6 cellular contexts compared by ENCODE assay signal in genomic region chr21:7774219-7774618, GRCh38.
DNase-seq lines count a peak whose midpoint lies in the region; ATAC-seq, FAIRE-seq and TF ChIP-seq lines count a peak whose summit lies in the region.
"Not testable (repeated sequence)": the region's sequence is repeated elsewhere in the genome, so short reads cannot be mapped to it uniquely, and the experiment has no call there.

No MANE protein-coding gene starts in this region.

- not testable (repeated sequence) for DNase-seq in GM23338 (ENCODE audit: low spot score); HCT116 (ENCODE audit: low read depth, low spot score); WTC11 (ENCODE audit: low spot score); K562 (ENCODE audit: extremely low read depth in 1 of 4, low spot score in 3 of 4); left lobe of liver (ENCODE audit: low spot score); HepG2 (ENCODE audit: low spot score)

- H3K27ac Mint-ChIP-seq in GM23338, WTC11: not testable (repeated sequence)

- H3K9me1 ChIP-seq in K562 (ENCODE audit: control insufficient read depth, insufficient read depth, low read length), result not testable (repeated sequence)

- TF ChIP-seq RAD21 in HCT116 (IDR thresholded peaks at IDR 0.05; ENCODE audit: low read depth); K562 (CRISPR knock-in tag; conservative IDR thresholded peaks at IDR 0.05 in 1 of 2, IDR thresholded peaks at IDR 0.05 in 1 of 2); HepG2 (CRISPR knock-in tag; IDR thresholded peaks at IDR 0.05): not testable (repeated sequence)

- H3K9me2 ChIP-seq in GM23338 (ENCODE audit: insufficient read depth); HCT116 (ENCODE audit: insufficient read depth): not testable (repeated sequence)

- not testable (repeated sequence) for H3K4me1 Mint-ChIP-seq in GM23338, WTC11

- intact Hi-C loops in HCT116 (cut with micrococcal nuclease); K562 (cut with micrococcal nuclease); HepG2 (cut with micrococcal nuclease; ENCODE audit: unreplicated experiment): not testable (repeated sequence)

- RAD21 ChIA-PET in HCT116 (lab: Charles Lee; ENCODE audit: low non-redundant PET in 1 of 2, low total read pairs in 2 of 2, uncharacterized antibody in 2 of 2, unreplicated experiment in 2 of 2), result not testable (repeated sequence)

- H3K27ac ChIP-seq in GM23338 (ENCODE audit: low read depth); HCT116 (ENCODE audit: low read depth, low read length); K562 (ENCODE audit: extremely low read depth, low read depth, low read length); HepG2 (ENCODE audit: extremely low read length, insufficient read depth, low read length): not testable (repeated sequence)

- not testable (repeated sequence) for H3K9ac ChIP-seq in HCT116 (ENCODE audit: low read length); K562 (ENCODE audit: insufficient read depth in 1 of 2, low read depth in 2 of 2, low read length in 2 of 2); HepG2 (ENCODE audit: insufficient read depth, low read depth, low read length)

- peak; percentile 84 for ATAC-seq in GM23338
- peak; percentile 68; the same call in 1 of the 2 replicates for ATAC-seq in HCT116
- peak; percentile 88 for ATAC-seq in WTC11
- peak; percentile 78 for ATAC-seq in K562
- ATAC-seq in left lobe of liver, result peak; percentile 23
- ATAC-seq in HepG2, result peak; percentile 67

- H3K27me3 ChIP-seq in GM23338 (ENCODE audit: insufficient read depth); HCT116 (ENCODE audit: insufficient read depth, low read length); K562 (ENCODE audit: control insufficient read depth in 2 of 2, insufficient read depth in 2 of 2, low read length in 2 of 2); HepG2 (ENCODE audit: control insufficient read depth in 1 of 2, insufficient read depth in 2 of 2, low read length in 2 of 2): not testable (repeated sequence)

- not testable (repeated sequence) for H3K4me3 Mint-ChIP-seq in GM23338, WTC11

- H3K27me3 Mint-ChIP-seq in GM23338 (ENCODE audit: insufficient read depth, low read depth, poor library complexity); WTC11 (ENCODE audit: low read depth): not testable (repeated sequence)

- CTCF ChIA-PET in HCT116 (lab: Charles Lee); WTC11 (lab: Charles Lee); K562 (lab: Yijun Ruan, JAX; ENCODE audit: low intra/inter-chr PET ratio); HepG2 (lab: Yijun Ruan, JAX; ENCODE audit: low intra/inter-chr PET ratio, low total read pairs): not testable (repeated sequence)

- FAIRE-seq in K562 (lab: Jason Lieb, UNC); HepG2 (lab: Jason Lieb, UNC): not testable (repeated sequence)

- H2AFZ ChIP-seq in GM23338; HCT116 (ENCODE audit: low read depth, low read length, poor library complexity, severe bottlenecking); K562 (ENCODE audit: low read depth, low read length); HepG2 (ENCODE audit: low read length): not testable (repeated sequence)

- not testable (repeated sequence) for H3K36me3 Mint-ChIP-seq in GM23338 (ENCODE audit: low read depth); WTC11

- POLR2A ChIA-PET in HCT116 (lab: Charles Lee); WTC11 (lab: Charles Lee); K562 (lab: Yijun Ruan, JAX); HepG2 (lab: Yijun Ruan, JAX): not testable (repeated sequence)

- H3K9me3 ChIP-seq in HCT116 (ENCODE audit: control insufficient read depth in 1 of 2, insufficient read depth in 1 of 2, low read depth in 1 of 2, low read length in 2 of 2); K562 (replicated peaks; ENCODE audit: control insufficient read depth, insufficient read depth, low read depth, low read length); HepG2 (ENCODE audit: low read length): not testable (repeated sequence)

- H3K9me3 Mint-ChIP-seq in GM23338, WTC11: not testable (repeated sequence)

- H3F3A ChIP-seq in GM23338 (replicated peaks; ENCODE audit: low read depth), result not testable (repeated sequence)

- not testable (repeated sequence) for H3K4me2 ChIP-seq in GM23338; HCT116 (ENCODE audit: low read length); K562 (ENCODE audit: insufficient read depth, low read length); HepG2 (ENCODE audit: low read depth, low read length)

- no CpG with 5 or more reads among the region's 5 CpGs for WGBS in K562 (ENCODE audit: insufficient coverage, low coverage, missing lambda C conversion rate)
- no CpG with 5 or more reads among the region's 5 CpGs for WGBS in HepG2 (ENCODE audit: low lambda C conversion rate)

- TF ChIP-seq POLR2A in HCT116 (IDR thresholded peaks at IDR 0.05; ENCODE audit: borderline replicate concordance, extremely low read depth, insufficient read depth, insufficient read length); K562 (conservative IDR thresholded peaks at IDR 0.05); HepG2 (IDR thresholded peaks at IDR 0.05; ENCODE audit: insufficient read depth in 1 of 2, low read depth in 2 of 2, low read length in 2 of 2): not testable (repeated sequence)

- BruUV-seq in HCT116 (replicated peaks; lab: Mats Ljungman, UMichigan); K562 (replicated peaks; lab: Mats Ljungman, UMichigan); HepG2 (replicated peaks; lab: Mats Ljungman, UMichigan): not testable (repeated sequence)

- not testable (repeated sequence) for TF ChIP-seq EP300 in K562 (IDR thresholded peaks at IDR 0.05; ENCODE audit: low read length); HepG2 (IDR thresholded peaks at IDR 0.05; ENCODE audit: low read depth in 2 of 2, low read length in 2 of 2); HepG2 (CRISPR knock-in tag; IDR thresholded peaks at IDR 0.05; ENCODE audit: borderline replicate concordance)

- not testable (repeated sequence) for H3K4me1 ChIP-seq in GM23338 (ENCODE audit: insufficient read depth); HCT116 (ENCODE audit: control insufficient read depth in 1 of 2, insufficient read depth in 2 of 2, low read length in 2 of 2); K562 (replicated peaks in 1 of 2; ENCODE audit: control insufficient read depth in 2 of 2, insufficient read depth in 2 of 2, low read length in 2 of 2); HepG2 (ENCODE audit: insufficient read depth, low read length)

- H4K20me1 ChIP-seq in GM23338 (replicated peaks; ENCODE audit: insufficient read depth); HCT116 (ENCODE audit: insufficient read depth); K562 (replicated peaks; ENCODE audit: control insufficient read depth, insufficient read depth, low read length); HepG2 (ENCODE audit: insufficient read depth, low read length): not testable (repeated sequence)

- TF ChIP-seq CTCF in GM23338 (conservative IDR thresholded peaks at IDR 0.05; ENCODE audit: low read depth in 2 of 2); HCT116 (IDR thresholded peaks at IDR 0.05 in 2 of 3, conservative IDR thresholded peaks at IDR 0.05 in 1 of 3; ENCODE audit: borderline replicate concordance in 1 of 3, insufficient read depth in 1 of 3, low read depth in 2 of 3, low read length in 2 of 3); WTC11 (IDR thresholded peaks at IDR 0.05); K562 (IDR thresholded peaks at IDR 0.05 in 2 of 3, conservative IDR thresholded peaks at IDR 0.05 in 1 of 3; ENCODE audit: insufficient read depth in 2 of 3, low read depth in 1 of 3, low read length in 3 of 3); HepG2 (CRISPR knock-in tag; IDR thresholded peaks at IDR 0.05): not testable (repeated sequence)

- not testable (repeated sequence) for H3K79me2 ChIP-seq in GM23338 (replicated peaks; ENCODE audit: insufficient read depth); HCT116 (ENCODE audit: insufficient read depth, low read length); K562 (ENCODE audit: control insufficient read depth, insufficient read depth, low read length); HepG2 (ENCODE audit: insufficient read depth, low read length)

- not testable (repeated sequence) for H3K36me3 ChIP-seq in GM23338 (ENCODE audit: insufficient read depth); HCT116 (ENCODE audit: control insufficient read depth in 1 of 2, insufficient read depth in 2 of 2, low read length in 2 of 2); K562 (ENCODE audit: control insufficient read depth, insufficient read depth, low read length); HepG2 (replicated peaks in 1 of 2; ENCODE audit: control insufficient read depth in 1 of 2, insufficient read depth in 2 of 2, low read length in 2 of 2)

- not testable (repeated sequence) for H3K4me3 ChIP-seq in GM23338; HCT116 (replicated peaks in 1 of 2; ENCODE audit: low read depth in 1 of 2, low read length in 2 of 2); K562; HepG2 (replicated peaks in 1 of 3; ENCODE audit: insufficient read depth in 1 of 3, low read depth in 2 of 3, low read length in 3 of 3)

- in situ Hi-C loops in K562 (cut with MboI); HepG2 (cut with HindIII; ENCODE audit: extremely low pct_ligation_motif_present, low pct_unique_long_range_greater_than_20kb): not testable (repeated sequence)

Comparison
In these comparisons a context has a peak if more than half of its experiments do, and no peak if none do; other contexts are left out.
1. ATAC-seq: peak in every context shown above with its lines; median percentile 88 in WTC11; 84 in GM23338; 78 in K562; 68 in HCT116; 67 in HepG2; 23 in left lobe of liver.